19 cellular contexts compared by ENCODE assay signal in the genomic region with DNA sequence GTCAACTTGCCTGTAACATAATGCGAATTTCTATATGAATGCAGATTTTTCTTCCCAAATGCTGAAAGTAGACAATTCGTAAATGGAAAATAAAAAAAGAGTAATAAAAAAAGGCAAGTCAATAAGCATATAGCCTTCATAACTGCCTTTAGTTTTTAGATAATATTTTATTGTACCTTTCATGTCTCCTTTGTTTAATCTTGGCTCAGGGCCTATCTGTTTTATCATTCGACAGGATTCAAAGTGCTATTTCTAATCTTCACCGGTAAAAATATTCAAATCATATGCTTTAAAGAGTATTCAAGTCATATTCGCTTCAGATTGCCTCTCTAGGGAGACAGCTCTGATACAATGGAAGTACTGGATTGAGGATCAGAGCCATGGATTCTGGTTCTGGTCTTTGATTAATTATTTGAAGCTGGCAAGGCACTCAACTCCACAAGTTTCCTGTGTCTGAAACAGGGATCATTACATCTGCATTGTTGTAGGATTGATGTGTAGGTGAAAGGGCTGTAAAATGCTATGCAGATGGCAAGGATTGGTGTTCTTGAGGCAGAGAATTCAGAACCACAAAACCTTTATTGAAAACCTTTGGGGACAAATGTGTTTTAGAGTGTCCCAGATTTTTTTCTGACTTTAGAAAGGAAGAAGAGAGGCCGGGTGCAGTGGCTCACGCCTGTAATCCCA.
DNase-seq lines count a peak whose midpoint lies in the region; ATAC-seq, FAIRE-seq and TF ChIP-seq lines count a peak whose summit lies in the region.
"Had no signal": no experiment of that assay in that cellular context is flagged by ENCODE, and none has a peak within 500 bp of the region (broad histone marks: within the 10 kb centered on the region; RNA-seq: fewer than 3 reads in every experiment).

No MANE protein-coding gene starts in this region.

- no peak overlapping the region for H3K9ac ChIP-seq in Karpas-422 (ENCODE audit: low read length)
- H3K9ac ChIP-seq in endothelial cell of umbilical vein (replicated peaks; ENCODE audit: extremely low read depth, insufficient read depth, low read length) = no peak overlapping the region

- H3K27ac ChIP-seq in Karpas-422 (ENCODE audit: low read length) = no peak overlapping the region
- H3K27ac ChIP-seq in endothelial cell of umbilical vein (ENCODE audit: insufficient read depth, low read depth, low read length) = no peak overlapping the region
- H3K27ac ChIP-seq in osteoblast (ENCODE audit: low read depth, low read length) = no peak overlapping the region

- CTCF ChIA-PET in endothelial cell of umbilical vein (lab: Charles Lee) = no interaction called here

- H3K4me1 ChIP-seq in Karpas-422 (ENCODE audit: low read length) (no peaks in the 10 kb centered on the region), endothelial cell of umbilical vein (ENCODE audit: control insufficient read depth, extremely low read depth, insufficient read depth, low read length) (no peaks in the 10 kb centered on the region), osteoblast (ENCODE audit: insufficient read depth, low read length) (peaks cover 13% of the 10 kb centered on the region)
- H3K4me1 ChIP-seq: BE2C had no signal

- no peaks in the 10 kb centered on the region for H3K9me1 ChIP-seq in endothelial cell of umbilical vein (replicated peaks; ENCODE audit: control insufficient read depth, extremely low read depth, insufficient read depth, low read length)

- BruUV-seq in endothelial cell of umbilical vein (replicated peaks; lab: Mats Ljungman, UMichigan) = no TSS peak

- no peaks in the 10 kb centered on the region for H3K79me2 ChIP-seq in Karpas-422 (ENCODE audit: low read length)
- no peaks in the 10 kb centered on the region for H3K79me2 ChIP-seq in endothelial cell of umbilical vein (ENCODE audit: control insufficient read depth, insufficient read depth, low read length)
- H3K79me2 ChIP-seq in osteoblast (ENCODE audit: insufficient read depth, low read length) = no peaks in the 10 kb centered on the region

- no peak for TF ChIP-seq POLR2A in endothelial cell of umbilical vein (IDR thresholded peaks at IDR 0.05; ENCODE audit: low read depth, low read length)

- POLR2A ChIA-PET in endothelial cell of umbilical vein (lab: Charles Lee) = no interaction called here

- H3K4me3 ChIP-seq in Karpas-422 (ENCODE audit: low read length) = no peak overlapping the region
- no peak overlapping the region for H3K4me3 ChIP-seq in endothelial cell of umbilical vein (replicated peaks in 1 of 3; ENCODE audit: insufficient read depth in 1 of 3, low read depth in 1 of 3, low read length in 3 of 3)
- H3K4me3 ChIP-seq in osteoblast (ENCODE audit: insufficient read depth, low read length) = no peak overlapping the region
- H3K4me3 ChIP-seq: GM12878, GM23338 had no signal

- TF ChIP-seq CTCF in endothelial cell of umbilical vein (IDR thresholded peaks at IDR 0.05; ENCODE audit: extremely low read depth in 1 of 2, insufficient read depth in 1 of 2, low read depth in 1 of 2, low read length in 2 of 2) (no peak), osteoblast (IDR thresholded peaks at IDR 0.05; ENCODE audit: extremely low read depth, low read depth, low read length) (no peak), GM10266 (IDR thresholded peaks at IDR 0.05; ENCODE audit: control insufficient read depth, insufficient read depth, low read depth, missing control alignments) (no peak)

- H3K4me2 ChIP-seq in Karpas-422 (ENCODE audit: low read depth, low read length, poor library complexity, severe bottlenecking) (no peak overlapping the region), endothelial cell of umbilical vein (ENCODE audit: insufficient read depth, low read length) (no peak overlapping the region), osteoblast (ENCODE audit: insufficient read depth, low read length) (no peak overlapping the region)
- H3K4me2 ChIP-seq: GM23338 had no signal

- H3K27me3 ChIP-seq in Karpas-422 (ENCODE audit: low read length) (no peaks in the 10 kb centered on the region), endothelial cell of umbilical vein (ENCODE audit: control insufficient read depth in 2 of 2, insufficient read depth in 2 of 2, low read length in 2 of 2) (no peaks in the 10 kb centered on the region), osteoblast (ENCODE audit: insufficient read depth, low read length) (no peaks in the 10 kb centered on the region)
- H3K27me3 ChIP-seq: BE2C had no signal

- DNase-seq in Karpas-422 (peak; percentile 36), NCI-H526 treated with DMSO at 0.1 percent for 48 hours (lab: John Stamatoyannopoulos, UW) (peak; percentile 31), endothelial cell of umbilical vein (ENCODE audit: low read depth, low spot score) (peak; percentile 38), osteoblast (ENCODE audit: insufficient read length, low spot score, missing footprints) (no peak), GM10266 (ENCODE audit: extremely low spot score) (no peak), COR-L47 (lab: John Stamatoyannopoulos, UW) (no peak), DMS153 (lab: John Stamatoyannopoulos, UW) (no peak), left lobe of liver (ENCODE audit: low spot score) (no peak)
- DNase-seq: ACHN; BE2C; C1 segment of cervical spinal cord; CD4-positive, CD25-positive, alpha-beta regulatory T cell; DMS79 treated with DMSO at 0.1 percent for 48 hours; GF-D8; HCEC 1CT had no signal

- dilution Hi-C loops in endothelial cell of umbilical vein (cut with MboI; ENCODE audit: extremely low pct_ligation_motif_present, low sequenced_read_pairs) = no loop called here

- no peak for FAIRE-seq in endothelial cell of umbilical vein (lab: Jason Lieb, UNC)
- FAIRE-seq: GM12878, GM19239, H54 had no signal

- no peaks in the 10 kb centered on the region for H3K9me3 ChIP-seq in Karpas-422 (ENCODE audit: low read length)
- H3K9me3 ChIP-seq in endothelial cell of umbilical vein (replicated peaks; ENCODE audit: control insufficient read depth, insufficient read depth, low read length) = no peaks in the 10 kb centered on the region
- H3K9me3 ChIP-seq in osteoblast (ENCODE audit: low read depth, low read length) = no peaks in the 10 kb centered on the region
- H3K9me3 ChIP-seq: BE2C had no signal

- H3K36me3 ChIP-seq in Karpas-422 (ENCODE audit: insufficient read depth, low read length) (no peaks in the 10 kb centered on the region), endothelial cell of umbilical vein (ENCODE audit: control insufficient read depth in 2 of 2, extremely low read depth in 1 of 2, insufficient read depth in 2 of 2, low read length in 2 of 2) (no peaks in the 10 kb centered on the region), osteoblast (ENCODE audit: insufficient read depth, low read length) (no peaks in the 10 kb centered on the region)
- H3K36me3 ChIP-seq: BE2C had no signal

- intact Hi-C loops in endothelial cell of umbilical vein (cut with micrococcal nuclease) = no loop called here

- no peak for ATAC-seq in left lobe of liver
- ATAC-seq: GM12878, GM23338 had no signal

- H3K9me2 ChIP-seq in Karpas-422 (replicated peaks; ENCODE audit: insufficient read depth, low read length) = no peaks in the 10 kb centered on the region

- H2AFZ ChIP-seq in Karpas-422 (ENCODE audit: low read length) (no peak overlapping the region), endothelial cell of umbilical vein (ENCODE audit: low read depth, low read length) (peak overlapping the region; percentile 4), osteoblast (ENCODE audit: low read length) (peak overlapping the region; percentile 2)
- H2AFZ ChIP-seq: GM23338 had no signal

- H4K20me1 ChIP-seq in Karpas-422 (ENCODE audit: insufficient read depth, low read depth, low read length) = no peaks in the 10 kb centered on the region
- H4K20me1 ChIP-seq in endothelial cell of umbilical vein (replicated peaks; ENCODE audit: control insufficient read depth, extremely low read depth, insufficient read depth, low read length) = no peaks in the 10 kb centered on the region
- no peaks in the 10 kb centered on the region for H4K20me1 ChIP-seq in osteoblast (ENCODE audit: insufficient read depth, low read length)

TF ChIP-seq in endothelial cell of umbilical vein, 7 proteins besides CTCF, POLR2A, EP300 and RAD21:
- TF ChIP-seq FOS (IDR thresholded peaks at IDR 0.05; ENCODE audit: borderline replicate concordance, insufficient read depth, low read length) = no peak
- no peak for TF ChIP-seq POLR2AphosphoS5 (IDR thresholded peaks at IDR 0.05; ENCODE audit: insufficient read depth, low read depth, low read length)
- no peak for TF ChIP-seq JUN (IDR thresholded peaks at IDR 0.05; ENCODE audit: borderline replicate concordance, insufficient read depth, insufficient read length, low read depth)
- no peak for TF ChIP-seq MAX (IDR thresholded peaks at IDR 0.05; ENCODE audit: insufficient read depth, insufficient read length)
- no peak for TF ChIP-seq GATA2 (IDR thresholded peaks at IDR 0.05; ENCODE audit: insufficient read depth, insufficient read length, low read depth, low read length)
- no peak for TF ChIP-seq MYC (IDR thresholded peaks at IDR 0.05; ENCODE audit: low read depth, low read length)
- TF ChIP-seq EZH2 (IDR thresholded peaks at IDR 0.05; ENCODE audit: borderline replicate concordance, low read depth, low read length, severe bottlenecking) = no peak
TF ChIP-seq in endothelial cell of umbilical vein: peak in this region for 0.

Comparison
In these comparisons a context has a peak if more than half of its experiments do, and no peak if none do; other contexts are left out.
1. DNase-seq: peak in Karpas-422 (single experiment), NCI-H526 treated with DMSO at 0.1 percent for 48 hours (single experiment) and endothelial cell of umbilical vein (single experiment); none in osteoblast (single experiment), GM10266 (single experiment), COR-L47 (single experiment), DMS153 (single experiment) and left lobe of liver (single experiment).